Comparison of ENCODE assay signal across 13 cellular contexts in genomic region chr5:125274938-125275759, GRCh38.
A peak's percentile ranks its signal among the peaks of the same experiment; 100 is the strongest.
DNase-seq lines count a peak whose midpoint lies in the region; ATAC-seq and TF ChIP-seq lines count a peak whose summit lies in the region.
"Had no signal": no experiment of that assay in that cellular context is flagged by ENCODE, and none has a peak within 500 bp of the region (broad histone marks: within the 10 kb centered on the region; RNA-seq: fewer than 3 reads in every experiment).

No MANE protein-coding gene starts in this region.

- H3K9me3 ChIP-seq in heart right ventricle (no peaks in the 10 kb centered on the region), left ventricle myocardium inferior (replicated peaks) (no peaks in the 10 kb centered on the region), thyroid gland (no peaks in the 10 kb centered on the region)

- ATAC-seq in heart right ventricle (peak in 5 of 8 donors; percentile 47 to 86 (median 70)), left ventricle myocardium superior (peak; percentile 87), HG03520 (IDR thresholded peaks at IDR 0.05; ENCODE audit: unreplicated experiment) (no peak)
- ATAC-seq in naive thymus-derived CD8-positive, alpha-beta T cell = no peak
- ATAC-seq: stimulated activated effector memory CD8-positive, alpha-beta T cell treated with anti-CD3 and anti-CD28 coated beads, Interleukin-12 subunit alpha, Interleukin-12 subunit beta, amount 100 ng/mL, for 72 hours had no signal

- H3K27ac ChIP-seq in heart right ventricle = no peak overlapping the region
- H3K27ac ChIP-seq in left ventricle myocardium inferior (replicated peaks) = no peak overlapping the region
- no peak overlapping the region for H3K27ac ChIP-seq in thyroid gland

- H3K36me3 Mint-ChIP-seq in naive thymus-derived CD8-positive, alpha-beta T cell = no peaks in the 10 kb centered on the region
- H3K36me3 Mint-ChIP-seq: stimulated activated effector memory CD8-positive, alpha-beta T cell treated with anti-CD3 and anti-CD28 coated beads, Interleukin-12 subunit alpha, Interleukin-12 subunit beta, amount 100 ng/mL, for 72 hours had no signal

- H3K4me1 ChIP-seq in heart right ventricle (peaks cover 0 to 7% (median 0%) of the 10 kb centered on the region in 9 donors), left ventricle myocardium inferior (no peaks in the 10 kb centered on the region), thyroid gland (no peaks in the 10 kb centered on the region)

- H3K27me3 Mint-ChIP-seq in naive thymus-derived CD8-positive, alpha-beta T cell = no peaks in the 10 kb centered on the region

- no peaks in the 10 kb centered on the region for H3K27me3 ChIP-seq in heart right ventricle
- no peaks in the 10 kb centered on the region for H3K27me3 ChIP-seq in left ventricle myocardium inferior (ENCODE audit: low read depth)
- no peaks in the 10 kb centered on the region for H3K27me3 ChIP-seq in thyroid gland

- DNase-seq in heart right ventricle = no peak
- no peak for DNase-seq in left ventricle myocardium inferior
- peak; percentile 25 to 37 for DNase-seq in SHP77 (lab: John Stamatoyannopoulos, UW)
- no peak for DNase-seq in left ventricle myocardium superior
- DNase-seq in stimulated activated CD4-positive, alpha-beta T cell treated with anti-CD3 and anti-CD28 coated beads, Interleukin-2, amount 100 ng/mL, for 48 hours = no peak
- DNase-seq in naive thymus-derived CD8-positive, alpha-beta T cell = no peak
- no peak for DNase-seq in thyroid gland
- DNase-seq: activated CD4-positive, alpha-beta T cell treated with anti-CD3 and anti-CD28 coated beads for 1 hour; islet precursor cell; SW 1271 had no signal

- intact Hi-C loops in heart right ventricle (cut with DNase I) (no loop called here), left ventricle myocardium inferior (cut with micrococcal nuclease) (no loop called here), left ventricle myocardium superior (cut with micrococcal nuclease) (no loop called here), thyroid gland (cut with DNase I) (no loop called here)

- H3K36me3 ChIP-seq in heart right ventricle = no peaks in the 10 kb centered on the region
- no peaks in the 10 kb centered on the region for H3K36me3 ChIP-seq in left ventricle myocardium inferior
- no peaks in the 10 kb centered on the region for H3K36me3 ChIP-seq in thyroid gland

- TF ChIP-seq CTCF in heart right ventricle (IDR thresholded peaks at IDR 0.05) = no peak
- TF ChIP-seq CTCF in left ventricle myocardium inferior (IDR thresholded peaks at IDR 0.05; ENCODE audit: borderline replicate concordance) = no peak
- no peak for TF ChIP-seq CTCF in thyroid gland (IDR thresholded peaks at IDR 0.05)

- H3K9me3 Mint-ChIP-seq in naive thymus-derived CD8-positive, alpha-beta T cell = peaks cover 0 to 5% (median 0%) of the 10 kb centered on the region in 9 donors

- POLR2A ChIA-PET in naive thymus-derived CD8-positive, alpha-beta T cell (lab: Charles Lee) = no interaction called here

- no peak overlapping the region for H3K4me3 Mint-ChIP-seq in naive thymus-derived CD8-positive, alpha-beta T cell
- H3K4me3 Mint-ChIP-seq: stimulated activated effector memory CD8-positive, alpha-beta T cell treated with anti-CD3 and anti-CD28 coated beads, Interleukin-12 subunit alpha, Interleukin-12 subunit beta, amount 100 ng/mL, for 72 hours had no signal

- H3K4me1 Mint-ChIP-seq in naive thymus-derived CD8-positive, alpha-beta T cell = no peaks in the 10 kb centered on the region
- H3K4me1 Mint-ChIP-seq: stimulated activated effector memory CD8-positive, alpha-beta T cell treated with anti-CD3 and anti-CD28 coated beads, Interleukin-12 subunit alpha, Interleukin-12 subunit beta, amount 100 ng/mL, for 72 hours had no signal

- WGBS in heart right ventricle, 2 donors = 17 to 41% methylated on average over 1 of the region's 1 CpG
- 52 to 56% methylated on average over 1 of the region's 1 CpG for WGBS in thyroid gland, 2 donors

- H3K27ac Mint-ChIP-seq in naive thymus-derived CD8-positive, alpha-beta T cell = no peak overlapping the region
- H3K27ac Mint-ChIP-seq: activated T-helper 2 cell treated with anti-CD3 and anti-CD28 coated beads, Interferon-gamma antibody, Interleukin-2, Interleukin-4, amounts not matched to agents 10 μg/mL and 5 μg/mL and 100 μg/mL, durations not matched to agents 14 hours and 24 hours and 36 hours; stimulated activated effector memory CD8-positive, alpha-beta T cell treated with anti-CD3 and anti-CD28 coated beads, Interleukin-12 subunit alpha, Interleukin-12 subunit beta, amount 100 ng/mL, for 72 hours had no signal

- H3K4me3 ChIP-seq in heart right ventricle (no peak overlapping the region), left ventricle myocardium inferior (no peak overlapping the region), thyroid gland (replicated peaks in 1 of 3) (no peak overlapping the region)

- TF ChIP-seq POLR2A in thyroid gland (IDR thresholded peaks at IDR 0.05) = no peak

Comparison
In these comparisons a context has a peak if more than half of its experiments do, and no peak if none do; other contexts are left out.
1. ATAC-seq: peak in heart right ventricle (5 of 8) and left ventricle myocardium superior (single experiment); none in HG03520 (single experiment) and naive thymus-derived CD8-positive, alpha-beta T cell (0 of 2).
2. DNase-seq: peak in SHP77 (2 of 2); none in heart right ventricle (0 of 2), left ventricle myocardium inferior (single experiment), left ventricle myocardium superior (single experiment), stimulated activated CD4-positive, alpha-beta T cell treated with anti-CD3 and anti-CD28 coated beads, Interleukin-2, amount 100 ng/mL, for 48 hours (0 of 2), naive thymus-derived CD8-positive, alpha-beta T cell (0 of 10) and thyroid gland (0 of 2).